Comparison of ENCODE assay signal across 11 cellular contexts in the genomic region with DNA sequence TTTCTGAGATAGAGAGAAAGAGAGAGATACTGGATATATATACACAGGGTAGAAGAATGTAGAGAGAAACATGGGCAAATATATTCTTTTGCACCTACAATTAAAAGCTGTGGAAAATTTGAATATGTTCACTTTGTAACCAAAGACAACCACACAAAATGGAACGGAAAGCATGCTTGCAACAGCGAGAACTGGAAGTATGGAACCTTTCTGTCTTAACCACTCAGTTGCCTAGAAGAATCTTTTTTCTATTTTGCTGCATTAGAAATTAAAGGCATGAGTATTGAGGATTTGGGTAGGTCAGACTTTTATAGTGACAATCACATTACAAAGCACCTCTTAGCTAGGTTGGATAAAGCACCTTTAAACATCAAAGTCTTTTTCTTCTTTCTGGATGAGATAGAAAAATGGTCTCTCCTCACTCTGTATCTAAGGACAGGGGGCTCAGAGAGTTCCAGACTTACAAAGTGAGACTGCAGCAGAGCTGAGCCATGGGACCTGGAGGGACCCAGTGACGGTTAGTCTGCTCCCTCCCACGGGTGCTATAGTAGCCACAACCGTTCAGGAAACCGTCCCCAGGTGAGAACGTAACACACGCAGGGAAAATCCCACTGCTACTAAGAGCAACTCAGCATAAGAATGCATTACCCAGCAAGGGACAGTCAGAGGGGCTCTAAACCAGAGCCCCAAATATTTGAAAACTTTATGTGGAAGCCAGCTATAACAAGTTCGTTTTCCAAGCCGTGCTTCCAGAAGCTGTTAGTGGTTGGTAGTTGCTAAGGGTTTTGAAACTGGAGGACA.
DNase-seq lines count a peak whose midpoint lies in the region; ATAC-seq and TF ChIP-seq lines count a peak whose summit lies in the region.
"Had no signal": no experiment of that assay in that cellular context is flagged by ENCODE, and none has a peak within 500 bp of the region (broad histone marks: within the 10 kb centered on the region; RNA-seq: fewer than 3 reads in every experiment).

No MANE protein-coding gene starts in this region.

- intact Hi-C loops in stomach (cut with DNase I; ENCODE audit: low total_unique reads) = no loop called here

- no peak for TF ChIP-seq POLR2A in stomach (IDR thresholded peaks at IDR 0.05)

- no peak for TF ChIP-seq EP300 in stomach (IDR thresholded peaks at IDR 0.05)

- 78 to 88% (median 81%) methylated on average over 10 of the region's 10 CpGs for WGBS in stomach, 5 donors

- DNase-seq in stimulated activated CD4-positive, alpha-beta T cell treated with anti-CD3 and anti-CD28 coated beads, Interleukin-4, amount 100 ng/mL, for 24 hours = peak; percentile 50
- DNase-seq in stimulated activated CD4-positive, alpha-beta T cell treated with anti-CD3 and anti-CD28 coated beads, Interleukin-12 subunit alpha, Interleukin-12 subunit beta, amount 100 ng/mL, for 4 hours = no peak
- DNase-seq in NCI-H128 (lab: John Stamatoyannopoulos, UW; ENCODE audit: unreplicated experiment) (no peak), NCI-H2171 (lab: John Stamatoyannopoulos, UW) (no peak), stomach (no peak)
- DNase-seq: activated CD4-positive, CD25-positive, alpha-beta regulatory T cell; Caco-2 had no signal

- no peak overlapping the region for H3K4me3 ChIP-seq in stomach

- no peaks in the 10 kb centered on the region for H3K27me3 Mint-ChIP-seq in activated naive CD4-positive, alpha-beta T cell treated with anti-CD3 and anti-CD28 coated beads, Interleukin-2, amount 50 U/mL, for 24 hours

- peaks cover 35% of the 10 kb centered on the region for H3K36me3 Mint-ChIP-seq in activated naive CD4-positive, alpha-beta T cell treated with anti-CD3 and anti-CD28 coated beads, Interleukin-2, amount 50 U/mL, for 24 hours

- TF ChIP-seq CTCF in stomach (IDR thresholded peaks at IDR 0.05) = no peak

- no peaks in the 10 kb centered on the region for H3K9me3 Mint-ChIP-seq in activated naive CD4-positive, alpha-beta T cell treated with anti-CD3 and anti-CD28 coated beads, Interleukin-2, amount 50 U/mL, for 24 hours

- H3K27me3 ChIP-seq in stomach = no peaks in the 10 kb centered on the region

- H3K9me3 ChIP-seq in stomach = no peaks in the 10 kb centered on the region
- H3K9me3 ChIP-seq: Caco-2 had no signal

- peak overlapping the region in 1 of 5 donors; percentile 22 for H3K27ac ChIP-seq in stomach

- peaks cover 0 to 18% (median 7%) of the 10 kb centered on the region in 4 donors for H3K4me1 ChIP-seq in stomach
- H3K4me1 ChIP-seq: Caco-2 had no signal

- H3K36me3 ChIP-seq in stomach = no peaks in the 10 kb centered on the region

- peak; percentile 28 for ATAC-seq in HG02973 (IDR thresholded peaks at IDR 0.05; ENCODE audit: unreplicated experiment)
- ATAC-seq in SK-N-SH treated with all-trans-retinoic acid at 6 μM for 48 hours = no peak
- ATAC-seq: HepG2 had no signal

- peak overlapping the region; percentile 87 for H3K4me3 Mint-ChIP-seq in activated naive CD4-positive, alpha-beta T cell treated with anti-CD3 and anti-CD28 coated beads, Interleukin-2, amount 50 U/mL, for 24 hours

- H3K4me1 Mint-ChIP-seq in activated naive CD4-positive, alpha-beta T cell treated with anti-CD3 and anti-CD28 coated beads, Interleukin-2, amount 50 U/mL, for 24 hours = peaks cover 35% of the 10 kb centered on the region

- H3K27ac Mint-ChIP-seq in activated naive CD4-positive, alpha-beta T cell treated with anti-CD3 and anti-CD28 coated beads, Interleukin-2, amount 50 U/mL, for 24 hours = peak overlapping the region; percentile 96

TF ChIP-seq in SK-N-SH treated with all-trans-retinoic acid at 6 μM for 48 hours, 23 proteins besides CTCF, POLR2A, EP300 and RAD21:
- no peak for TF ChIP-seq OSR1 (CRISPR knock-in tag; IDR thresholded peaks at IDR 0.05)
